21 cellular contexts compared by ENCODE assay signal in genomic region chr12:93443576-93443975, GRCh38. TPM values are rescaled to one million over a fixed set of nuclear protein-coding genes. Genes with fewer than 3 reads are reported as not detected.
A peak's percentile ranks its signal among the peaks of the same experiment; 100 is the strongest.
DNase-seq lines count a peak whose midpoint lies in the region; ATAC-seq and TF ChIP-seq lines count a peak whose summit lies in the region.
"Had no signal": no experiment of that assay in that cellular context is flagged by ENCODE, and none has a peak within 500 bp of the region (broad histone marks: within the 10 kb centered on the region; RNA-seq: fewer than 3 reads in every experiment).

No MANE protein-coding gene starts in this region.

- POLR2A ChIA-PET in MCF 10A (lab: Yijun Ruan, JAX), result interaction anchor here (1.5 kb wide), 1 partner anchor 24 kb away, joined by 7 read pairs; no protein-coding TSS in a partner anchor

- no peaks in the 10 kb centered on the region for H3K36me3 ChIP-seq in breast epithelium
- H3K36me3 ChIP-seq in Loucy (ENCODE audit: insufficient read depth, low read length), result no peaks in the 10 kb centered on the region
- H3K36me3 ChIP-seq in hepatocyte (replicated peaks; ENCODE audit: insufficient read depth, low read depth), result no peaks in the 10 kb centered on the region
- H3K36me3 ChIP-seq: neutrophil, tibial nerve had no signal

- H3K27ac ChIP-seq in breast epithelium (no peak overlapping the region), hepatocyte (peak overlapping the region; percentile 96)

- no peaks in the 10 kb centered on the region for H3F3A ChIP-seq in Loucy (ENCODE audit: low read depth)

- 97% methylated on average over 4 of the region's 4 CpGs for whole genome bisulfite sequencing in hepatocyte (ENCODE audit: low lambda C conversion rate, missing lambda C conversion rate)

- H3K9me2 ChIP-seq in Loucy (replicated peaks; ENCODE audit: low read depth, low read length), result no peaks in the 10 kb centered on the region
- H3K9me2 ChIP-seq in hepatocyte (replicated peaks; ENCODE audit: insufficient read depth), result no peaks in the 10 kb centered on the region

- no peaks in the 10 kb centered on the region for H3K9me3 Mint-ChIP-seq in MCF 10A (ENCODE audit: unreplicated experiment)
- H3K9me3 Mint-ChIP-seq in type B pancreatic cell, result no peaks in the 10 kb centered on the region
- H3K9me3 Mint-ChIP-seq: activated T-helper 2 cell treated with anti-CD3 and anti-CD28 coated beads, Interferon-gamma antibody, Interleukin-2, Interleukin-4, amounts not matched to agents 10 μg/mL and 5 μg/mL and 100 μg/mL, durations not matched to agents 14 hours and 24 hours and 36 hours; stimulated activated effector memory CD8-positive, alpha-beta T cell treated with anti-CD3 and anti-CD28 coated beads, Interleukin-12 subunit alpha, Interleukin-12 subunit beta, amount 100 ng/mL, for 72 hours had no signal

- H3K36me3 Mint-ChIP-seq in MCF 10A (ENCODE audit: insufficient read depth, unreplicated experiment) (no peaks in the 10 kb centered on the region), type B pancreatic cell (no peaks in the 10 kb centered on the region)

- H3K4me1 Mint-ChIP-seq in MCF 10A (ENCODE audit: insufficient read depth, unreplicated experiment), result peaks cover 26% of the 10 kb centered on the region
- peaks cover 29% of the 10 kb centered on the region for H3K4me1 Mint-ChIP-seq in type B pancreatic cell (ENCODE audit: unreplicated experiment)

- H2AFZ ChIP-seq in Loucy (ENCODE audit: low read length) (no peak overlapping the region), hepatocyte (no peak overlapping the region)

- H3K4me2 ChIP-seq in Loucy (ENCODE audit: low read depth, low read length, poor library complexity, severe bottlenecking), result peak overlapping the region; percentile 99
- peak overlapping the region; percentile 81 for H3K4me2 ChIP-seq in hepatocyte

- no peak for TF ChIP-seq POLR2A in breast epithelium (IDR thresholded peaks at IDR 0.05)
- no peak for TF ChIP-seq POLR2A in GM18505 (IDR thresholded peaks at IDR 0.05; ENCODE audit: borderline replicate concordance, extremely low read depth, insufficient read depth, insufficient read length)

- H3K27ac Mint-ChIP-seq in MCF 10A (ENCODE audit: low read depth, unreplicated experiment), result no peak overlapping the region
- H3K27ac Mint-ChIP-seq in type B pancreatic cell, result no peak overlapping the region

- H4K20me1 ChIP-seq in Loucy (ENCODE audit: insufficient read depth, low read length, poor library complexity, severe bottlenecking) (peaks cover 29% of the 10 kb centered on the region), hepatocyte (ENCODE audit: insufficient read depth, poor library complexity, severe bottlenecking) (peaks cover 24% of the 10 kb centered on the region)

- H3K27me3 Mint-ChIP-seq in MCF 10A (ENCODE audit: insufficient read depth, unreplicated experiment) (no peaks in the 10 kb centered on the region), type B pancreatic cell (no peaks in the 10 kb centered on the region)

- peak overlapping the region; percentile 99 for H3K4me3 Mint-ChIP-seq in MCF 10A (ENCODE audit: unreplicated experiment)
- H3K4me3 Mint-ChIP-seq in type B pancreatic cell, result peak overlapping the region; percentile 95

- H3K79me2 ChIP-seq in Loucy (ENCODE audit: insufficient read depth, low read length) (peaks cover 36% of the 10 kb centered on the region), hepatocyte (peaks cover 31% of the 10 kb centered on the region)

- H3K9me3 ChIP-seq in breast epithelium, result no peaks in the 10 kb centered on the region
- no peaks in the 10 kb centered on the region for H3K9me3 ChIP-seq in Loucy (ENCODE audit: insufficient read depth, low read depth, low read length)
- H3K9me3 ChIP-seq in hepatocyte (ENCODE audit: low read depth), result no peaks in the 10 kb centered on the region
- H3K9me3 ChIP-seq: neutrophil, tibial nerve had no signal

- H3K9ac ChIP-seq in Loucy (ENCODE audit: low read depth, low read length, poor library complexity, severe bottlenecking), result no peak overlapping the region

- CTCF ChIA-PET in MCF 10A (lab: Yijun Ruan, JAX), result interaction anchor here (1.1 to 1.9 kb wide), 2 partner anchors 9 to 24 kb away, joined by 4 to 7 read pairs; partner anchors contain the start of gene MRPL42

- DNase-seq in MCF 10A (ENCODE audit: unreplicated experiment), result no peak
- DNase-seq in breast epithelium (ENCODE audit: low spot score in 2 of 2), result no peak
- DNase-seq in hepatocyte (ENCODE audit: low spot score), result no peak
- no peak for DNase-seq in type B pancreatic cell (ENCODE audit: extremely low spot score, unreplicated experiment)
- DNase-seq: cerebellar nuclear complex, DND-41, GOT3, hippocampal formation, KBM-7, mesenchymal stem cell, NCI-H1092, NCI-H2081 treated with DMSO at 0.1 percent for 48 hours, NCI-H510A treated with DMSO at 0.1 percent for 48 hours had no signal

- H3K4me1 ChIP-seq in breast epithelium (peaks cover 0 to 3% of the 10 kb centered on the region in 2 donors), Loucy (ENCODE audit: insufficient read depth, low read length, poor library complexity, severe bottlenecking) (peaks cover 33% of the 10 kb centered on the region), hepatocyte (ENCODE audit: insufficient read depth) (peaks cover 19% of the 10 kb centered on the region)

- H3K4me3 ChIP-seq in breast epithelium, result no peak overlapping the region
- H3K4me3 ChIP-seq in Loucy (ENCODE audit: low read length, poor library complexity, severe bottlenecking), result no peak overlapping the region
- H3K4me3 ChIP-seq in hepatocyte, result no peak overlapping the region
- H3K4me3 ChIP-seq: tibial nerve had no signal

- no TSS peak for BruUV-seq in MCF 10A (replicated peaks; lab: Mats Ljungman, UMichigan)

- H3K27me3 ChIP-seq in breast epithelium, result no peaks in the 10 kb centered on the region
- H3K27me3 ChIP-seq in Loucy (ENCODE audit: insufficient read depth, low read length, poor library complexity, severe bottlenecking), result no peaks in the 10 kb centered on the region
- no peaks in the 10 kb centered on the region for H3K27me3 ChIP-seq in hepatocyte
- H3K27me3 ChIP-seq: neutrophil, tibial nerve had no signal

- intact Hi-C loops in MCF 10A (cut with micrococcal nuclease), result no loop called here
- intact Hi-C loops in breast epithelium (cut with DNase I; ENCODE audit: low total_unique reads), result no loop called here

- TF ChIP-seq CTCF in MCF 10A (IDR thresholded peaks at IDR 0.05; ENCODE audit: unreplicated experiment) (no peak), breast epithelium (IDR thresholded peaks at IDR 0.05) (no peak), Loucy (conservative IDR thresholded peaks at IDR 0.05; ENCODE audit: low read length) (no peak), hepatocyte (IDR thresholded peaks at IDR 0.05; ENCODE audit: poor library complexity) (no peak), type B pancreatic cell (conservative IDR thresholded peaks at IDR 0.05) (no peak)

- no peak for ATAC-seq in SK-N-SH treated with all-trans-retinoic acid at 6 μM for 48 hours
- no peak for ATAC-seq in HG03159 (IDR thresholded peaks at IDR 0.05; ENCODE audit: unreplicated experiment)
- no peak for ATAC-seq in GM18505 (IDR thresholded peaks at IDR 0.05; ENCODE audit: unreplicated experiment)
- ATAC-seq: stimulated activated effector memory CD8-positive, alpha-beta T cell treated with anti-CD3 and anti-CD28 coated beads, Interleukin-12 subunit alpha, Interleukin-12 subunit beta, amount 100 ng/mL, for 72 hours had no signal

TF ChIP-seq in SK-N-SH treated with all-trans-retinoic acid at 6 μM for 48 hours, 23 proteins besides CTCF, POLR2A, EP300 and RAD21 (continues in another document):
- TF ChIP-seq TCF4 (CRISPR knock-in tag; IDR thresholded peaks at IDR 0.05; ENCODE audit: borderline replicate concordance) (no peak), CREB5 (CRISPR knock-in tag; IDR thresholded peaks at IDR 0.05; ENCODE audit: low read depth) (no peak), ZNF8 (CRISPR knock-in tag; IDR thresholded peaks at IDR 0.05) (no peak), TSHZ2 (CRISPR knock-in tag; IDR thresholded peaks at IDR 0.05) (no peak)

RNA-seq across cellular contexts. Expression of gene UBE2N, which starts 1.8 kb away (rescaled TPM):
- 144 and 164 TPM in 2 replicates for total RNA-seq in MCF 10A (2022)
- total RNA-seq in breast epithelium, result 10 to 100 TPM; 23.0 to 47.7 (median 43.3) TPM
- 50.9 and 59.1 TPM in 2 replicates for total RNA-seq in hepatocyte
- 121 and 131 TPM in 2 replicates for polyA plus RNA-seq in hepatocyte
- 95.1 and 102 TPM in 2 replicates for total RNA-seq in type B pancreatic cell (ENCODE audit: low replicate concordance)

RNA-seq across cellular contexts. Expression of gene MRPL42, which starts 23.7 kb away (rescaled TPM):
- total RNA-seq in MCF 10A (2022), result 76.9 and 90.2 TPM in 2 replicates
- total RNA-seq in breast epithelium, result 10 to 100 TPM; 24.6 to 62.3 (median 41.0) TPM
- total RNA-seq in hepatocyte, result 111 and 112 TPM in 2 replicates
- polyA plus RNA-seq in hepatocyte, result 63.3 and 74.9 TPM in 2 replicates
- total RNA-seq in type B pancreatic cell (ENCODE audit: low replicate concordance), result 54.8 and 84.7 TPM in 2 replicates
